3 cellular contexts compared by ENCODE assay signal in genomic region chr4:43968041-43968440, GRCh38.
"Had no signal": no experiment of that assay in that cellular context is flagged by ENCODE, and none has a peak within 500 bp of the region (broad histone marks: within the 10 kb centered on the region; RNA-seq: fewer than 3 reads in every experiment).

No MANE protein-coding gene starts in this region.

- H3K4me3 ChIP-seq: GM12878 had no signal

- DNase-seq: GDM1, GF-D8 had no signal

- ATAC-seq: GM12878 had no signal
